ENCODE assay signal across 10 cellular contexts in genomic region chr14:77246784-77247183, GRCh38. TPM values are rescaled to one million over a fixed set of nuclear protein-coding genes. Genes with fewer than 3 reads are reported as not detected.
"Had no signal": no experiment of that assay in that cellular context is flagged by ENCODE, and none has a peak within 500 bp of the region (broad histone marks: within the 10 kb centered on the region; RNA-seq: fewer than 3 reads in every experiment).

No MANE protein-coding gene starts in this region.

- H2AFZ ChIP-seq: GM23248, GM23338 had no signal

- H3K4me1 ChIP-seq: HAP-1 had no signal

- DNase-seq: GM23248, GOT3, H7, H9, HCEC 1CT, HFFc6 had no signal

- H3K36me3 ChIP-seq: HAP-1 had no signal

- H3K4me2 ChIP-seq: GM23338 had no signal

- H3K4me3 ChIP-seq: GM23248, GM23338, HAP-1 had no signal

- H3K9me3 ChIP-seq: HAP-1 had no signal

- ATAC-seq: GM23338, HCT116 had no signal

- H3K27ac ChIP-seq: GM23248 had no signal

RNA-seq across cellular contexts. Expression of gene NGB, which starts 24.2 kb away (rescaled TPM):
- total RNA-seq: GM23248, H4, HFFc6 had no signal
